Comparison of ENCODE assay signal across 9 cellular contexts in genomic region chr15:89197503-89197971, GRCh38.
DNase-seq lines count a peak whose midpoint lies in the region; ATAC-seq and TF ChIP-seq lines count a peak whose summit lies in the region.
"Had no signal": no experiment of that assay in that cellular context is flagged by ENCODE, and none has a peak within 500 bp of the region (broad histone marks: within the 10 kb centered on the region; RNA-seq: fewer than 3 reads in every experiment).

No MANE protein-coding gene starts in this region.

- DNase-seq in EH (ENCODE audit: low read depth) = peak; percentile 7
- DNase-seq in NCI-H2171 treated with DMSO at 0.1 percent for 48 hours (lab: John Stamatoyannopoulos, UW) = peak; percentile 66
- DNase-seq in epithelial cell of esophagus (ENCODE audit: low read depth) = peak; percentile 81
- DNase-seq in nucleus accumbens (lab: John Stamatoyannopoulos, UW) = peak in 54 of 56 donors; percentile 15 to 87 (median 69)
- DNase-seq in AG08395 (ENCODE audit: low spot score) = no peak
- DNase-seq in foreskin fibroblast = no peak
- DNase-seq in activated effector memory CD4-positive, alpha-beta T cell treated with anti-CD3 and anti-CD28 coated beads, Interleukin-2, amount 50 U/mL, for 16 hours = no peak
- DNase-seq: ovary had no signal

- TF ChIP-seq CTCF in epithelial cell of esophagus (IDR thresholded peaks at IDR 0.05; ENCODE audit: insufficient read depth, low read depth, low read length, missing control alignments) (no peak), foreskin fibroblast (IDR thresholded peaks at IDR 0.05; ENCODE audit: low read depth, low read length) (no peak)

- ATAC-seq in HG03342 (IDR thresholded peaks at IDR 0.05; ENCODE audit: unreplicated experiment) = no peak

- no peak overlapping the region for H3K4me3 ChIP-seq in epithelial cell of esophagus (ENCODE audit: low read length)
- H3K4me3 ChIP-seq in foreskin fibroblast (ENCODE audit: low read depth in 1 of 2, low read length in 2 of 2) = no peak overlapping the region
- H3K4me3 ChIP-seq: ovary had no signal

Comparison
In these comparisons a context has a peak if more than half of its experiments do, and no peak if none do; other contexts are left out.
1. DNase-seq: peak in EH (single experiment), NCI-H2171 treated with DMSO at 0.1 percent for 48 hours (single experiment), epithelial cell of esophagus (single experiment) and nucleus accumbens (54 of 56); none in AG08395 (single experiment), foreskin fibroblast (0 of 2) and activated effector memory CD4-positive, alpha-beta T cell treated with anti-CD3 and anti-CD28 coated beads, Interleukin-2, amount 50 U/mL, for 16 hours (single experiment).